ENCODE assay signal across 16 cellular contexts in genomic region chr16:11748404-11749254, GRCh38. TPM values are rescaled to one million over a fixed set of nuclear protein-coding genes. Genes with fewer than 3 reads are reported as not detected.
DNase-seq lines count a peak whose midpoint lies in the region; ATAC-seq, FAIRE-seq and TF ChIP-seq lines count a peak whose summit lies in the region.
"Had no signal": no experiment of that assay in that cellular context is flagged by ENCODE, and none has a peak within 500 bp of the region (broad histone marks: within the 10 kb centered on the region; RNA-seq: fewer than 3 reads in every experiment).

No MANE protein-coding gene starts in this region.

- intact Hi-C loops in activated CD8-positive, alpha-beta T cell treated with anti-CD3 and anti-CD28 coated beads for 36 hours (cut with micrococcal nuclease) = no loop called here

- 30 to 70% (median 48%) methylated on average over 13 of the region's 13 CpGs for WGBS in small intestine, 3 donors

- no peaks in the 10 kb centered on the region for H3K27me3 Mint-ChIP-seq in activated CD8-positive, alpha-beta T cell treated with anti-CD3 and anti-CD28 coated beads, Interleukin-2, amount 10 ng/mL, durations not matched to agents 7 days and 5 days (ENCODE audit: low read depth)
- H3K27me3 Mint-ChIP-seq in activated CD8-positive, alpha-beta T cell treated with anti-CD3 and anti-CD28 coated beads for 36 hours = no peaks in the 10 kb centered on the region
- no peaks in the 10 kb centered on the region for H3K27me3 Mint-ChIP-seq in T-helper 17 cell

- no peak for TF ChIP-seq CTCF in activated CD8-positive, alpha-beta T cell treated with anti-CD3 and anti-CD28 coated beads for 36 hours (IDR thresholded peaks at IDR 0.05)

- peak overlapping the region; percentile 3 for H3K27ac Mint-ChIP-seq in activated CD8-positive, alpha-beta T cell treated with anti-CD3 and anti-CD28 coated beads, Interleukin-2, amount 10 ng/mL, durations not matched to agents 7 days and 5 days
- no peak overlapping the region for H3K27ac Mint-ChIP-seq in activated CD8-positive, alpha-beta T cell treated with anti-CD3 and anti-CD28 coated beads for 36 hours
- H3K27ac Mint-ChIP-seq in T-helper 17 cell = peak overlapping the region; percentile 74

- peaks cover 35% of the 10 kb centered on the region for H3K36me3 Mint-ChIP-seq in activated CD8-positive, alpha-beta T cell treated with anti-CD3 and anti-CD28 coated beads, Interleukin-2, amount 10 ng/mL, durations not matched to agents 7 days and 5 days (ENCODE audit: low read depth)
- H3K36me3 Mint-ChIP-seq in activated CD8-positive, alpha-beta T cell treated with anti-CD3 and anti-CD28 coated beads for 36 hours (ENCODE audit: low read depth) = peaks cover 24% of the 10 kb centered on the region
- peaks cover 7% of the 10 kb centered on the region for H3K36me3 Mint-ChIP-seq in T-helper 17 cell (ENCODE audit: low read depth)

- peaks cover 0 to 6% of the 10 kb centered on the region in 2 donors for H3K4me1 ChIP-seq in small intestine (ENCODE audit: control insufficient read depth in 2 of 2, insufficient read depth in 1 of 2, low read depth in 1 of 2, low read length in 1 of 2)

- H3K4me3 Mint-ChIP-seq in activated CD8-positive, alpha-beta T cell treated with anti-CD3 and anti-CD28 coated beads, Interleukin-2, amount 10 ng/mL, durations not matched to agents 7 days and 5 days = no peak overlapping the region
- H3K4me3 Mint-ChIP-seq in activated CD8-positive, alpha-beta T cell treated with anti-CD3 and anti-CD28 coated beads for 36 hours = no peak overlapping the region
- no peak overlapping the region for H3K4me3 Mint-ChIP-seq in T-helper 17 cell
- H3K4me3 Mint-ChIP-seq: activated T-cell treated with anti-CD3 and anti-CD28 coated beads, Interleukin-2, amount 50 U/mL, for 72 hours had no signal

- no peak overlapping the region for H3K4me3 ChIP-seq in small intestine (ENCODE audit: low read depth in 1 of 2, low read length in 2 of 2)
- H3K4me3 ChIP-seq: left lung, SJCRH30 had no signal

- peak overlapping the region; percentile 77 to 87 for H3K27ac ChIP-seq in small intestine (ENCODE audit: low read depth in 1 of 2, low read length in 1 of 2)
- H3K27ac ChIP-seq: left lung, SJCRH30 had no signal

- H3K27me3 ChIP-seq in small intestine (ENCODE audit: control insufficient read depth in 2 of 2, insufficient read depth in 2 of 2, low read length in 2 of 2) = no peaks in the 10 kb centered on the region
- H3K27me3 ChIP-seq: left lung, SJCRH30 had no signal

- H3K36me3 ChIP-seq in small intestine (ENCODE audit: control insufficient read depth in 2 of 2, insufficient read depth in 2 of 2, low read length in 2 of 2) = peaks cover 11 to 12% of the 10 kb centered on the region in 2 donors

- no peaks in the 10 kb centered on the region for H3K9me3 Mint-ChIP-seq in activated CD8-positive, alpha-beta T cell treated with anti-CD3 and anti-CD28 coated beads, Interleukin-2, amount 10 ng/mL, durations not matched to agents 7 days and 5 days (ENCODE audit: insufficient read depth)
- H3K9me3 Mint-ChIP-seq in activated CD8-positive, alpha-beta T cell treated with anti-CD3 and anti-CD28 coated beads for 36 hours = no peaks in the 10 kb centered on the region
- H3K9me3 Mint-ChIP-seq: activated T-cell treated with anti-CD3 and anti-CD28 coated beads, Interleukin-2, amount 50 U/mL, for 72 hours had no signal

- POLR2A ChIA-PET in activated CD8-positive, alpha-beta T cell treated with anti-CD3 and anti-CD28 coated beads, Interleukin-2, amount 10 ng/mL, durations not matched to agents 7 days and 5 days (lab: Charles Lee) = no interaction called here
- POLR2A ChIA-PET in activated CD8-positive, alpha-beta T cell treated with anti-CD3 and anti-CD28 coated beads for 36 hours (lab: Charles Lee) = interaction anchor here (1.6 kb wide), 1 partner anchor 18 kb away, joined by 3 read pairs; no protein-coding TSS in a partner anchor

- no peak for ATAC-seq in activated CD8-positive, alpha-beta T cell treated with anti-CD3 and anti-CD28 coated beads, Interleukin-2, amount 10 ng/mL, durations not matched to agents 7 days and 5 days
- ATAC-seq in activated CD8-positive, alpha-beta T cell treated with anti-CD3 and anti-CD28 coated beads for 36 hours = no peak
- no peak for ATAC-seq in T-helper 17 cell
- no peak for ATAC-seq in HG03135 (IDR thresholded peaks at IDR 0.05; ENCODE audit: unreplicated experiment)
- ATAC-seq: activated T-cell treated with anti-CD3 and anti-CD28 coated beads, Interleukin-2, amount 50 U/mL, for 72 hours; HCT116; left lung had no signal

- no peaks in the 10 kb centered on the region for H3K9me3 ChIP-seq in T-helper 17 cell (ENCODE audit: control insufficient read depth, low read length, poor library complexity, severe bottlenecking)
- no peaks in the 10 kb centered on the region for H3K9me3 ChIP-seq in small intestine (ENCODE audit: control insufficient read depth, low read depth)
- H3K9me3 ChIP-seq: left lung, SJCRH30 had no signal

- DNase-seq in activated CD8-positive, alpha-beta T cell treated with anti-CD3 and anti-CD28 coated beads, Interleukin-2, amount 10 ng/mL, durations not matched to agents 7 days and 5 days = no peak
- no peak for DNase-seq in activated CD8-positive, alpha-beta T cell treated with anti-CD3 and anti-CD28 coated beads for 36 hours
- DNase-seq in T-helper 17 cell (no peak), kidney tubule cell (ENCODE audit: low spot score) (peak; percentile 54), small intestine (peak; percentile 89), NAMALWA (ENCODE audit: low spot score) (no peak)
- no peak for DNase-seq in stimulated activated CD4-positive, alpha-beta T cell treated with anti-CD3 and anti-CD28 coated beads, Interleukin-15, amount 100 ng/mL, for 24 hours
- DNase-seq: activated T-cell treated with anti-CD3 and anti-CD28 coated beads, Interleukin-2, amount 50 U/mL, for 72 hours; effector memory CD4-positive, alpha-beta T cell; left lung; NCI-H1436 treated with DMSO at 0.1 percent for 48 hours; NCI-H774; SJCRH30 had no signal

- no peak for FAIRE-seq in small intestine (lab: Jason Lieb, UNC)
- FAIRE-seq: GM12891 had no signal

- H3K4me1 Mint-ChIP-seq in activated CD8-positive, alpha-beta T cell treated with anti-CD3 and anti-CD28 coated beads, Interleukin-2, amount 10 ng/mL, durations not matched to agents 7 days and 5 days (ENCODE audit: low read depth) = peaks cover 11% of the 10 kb centered on the region
- H3K4me1 Mint-ChIP-seq in activated CD8-positive, alpha-beta T cell treated with anti-CD3 and anti-CD28 coated beads for 36 hours (ENCODE audit: low read depth) = peaks cover 5% of the 10 kb centered on the region
- peaks cover 6% of the 10 kb centered on the region for H3K4me1 Mint-ChIP-seq in T-helper 17 cell

- CTCF ChIA-PET in activated CD8-positive, alpha-beta T cell treated with anti-CD3 and anti-CD28 coated beads, Interleukin-2, amount 10 ng/mL, durations not matched to agents 7 days and 5 days (lab: Charles Lee) = no interaction called here
- CTCF ChIA-PET in activated CD8-positive, alpha-beta T cell treated with anti-CD3 and anti-CD28 coated beads for 36 hours (lab: Charles Lee) = no interaction called here

RNA-seq across cellular contexts. Expression of gene TXNDC11, which starts 6.0 kb away (rescaled TPM):
- 10 to 100 TPM; 30.1 to 34.4 TPM for total RNA-seq in activated CD8-positive, alpha-beta T cell treated with anti-CD3 and anti-CD28 coated beads, Interleukin-2, amount 10 ng/mL, durations not matched to agents 7 days and 5 days
- 10 to 100 TPM; 21.7 to 24.4 TPM for total RNA-seq in activated CD8-positive, alpha-beta T cell treated with anti-CD3 and anti-CD28 coated beads for 36 hours
- 100 to 1,000 TPM in 1 of 2 donors, 10 to 100 TPM in 1; 87.5 to 103 TPM for total RNA-seq in T-helper 17 cell
- polyA plus RNA-seq in small intestine = 10 to 100 TPM; 49.7 to 73.4 (median 49.7) TPM

RNA-seq across cellular contexts. Expression of gene ZC3H7A, which starts 48.4 kb away (rescaled TPM):
- total RNA-seq in activated CD8-positive, alpha-beta T cell treated with anti-CD3 and anti-CD28 coated beads, Interleukin-2, amount 10 ng/mL, durations not matched to agents 7 days and 5 days = 10 to 100 TPM; 58.9 TPM
- 10 to 100 TPM; 62.3 to 67.8 TPM for total RNA-seq in activated CD8-positive, alpha-beta T cell treated with anti-CD3 and anti-CD28 coated beads for 36 hours
- total RNA-seq in T-helper 17 cell = 100 to 1,000 TPM; 111 to 117 TPM
- 10 to 100 TPM; 21.2 to 39.1 (median 34.6) TPM for polyA plus RNA-seq in small intestine

Comparison
In these comparisons a context has a peak if more than half of its experiments do, and no peak if none do; other contexts are left out.
1. DNase-seq: peak in kidney tubule cell (single experiment) and small intestine (single experiment); none in activated CD8-positive, alpha-beta T cell treated with anti-CD3 and anti-CD28 coated beads, Interleukin-2, amount 10 ng/mL, durations not matched to agents 7 days and 5 days (single experiment), activated CD8-positive, alpha-beta T cell treated with anti-CD3 and anti-CD28 coated beads for 36 hours (single experiment), T-helper 17 cell (0 of 3), stimulated activated CD4-positive, alpha-beta T cell treated with anti-CD3 and anti-CD28 coated beads, Interleukin-15, amount 100 ng/mL, for 24 hours (single experiment) and NAMALWA (single experiment).